Comparison of ENCODE assay signal across 8 cellular contexts in the genomic region with DNA sequence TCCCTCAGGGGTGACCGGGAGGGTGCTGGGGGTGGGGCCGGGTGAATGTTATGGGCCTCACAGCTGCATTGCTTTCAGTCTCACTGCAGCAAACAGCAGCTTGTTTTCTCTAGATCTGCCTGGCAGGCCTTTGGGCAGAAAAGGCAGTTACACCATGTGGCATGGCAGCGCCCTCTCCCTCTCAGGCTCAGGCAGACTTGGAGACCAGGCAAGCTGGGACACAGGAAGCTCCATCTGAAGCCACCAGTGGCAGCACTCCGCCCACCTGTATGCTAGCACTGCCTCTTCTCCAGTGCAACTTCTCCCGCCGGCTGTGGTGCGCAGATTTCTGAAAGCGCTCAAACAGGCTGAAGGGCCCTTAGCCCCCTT.
DNase-seq lines count a peak whose midpoint lies in the region; ATAC-seq and TF ChIP-seq lines count a peak whose summit lies in the region.

No MANE protein-coding gene starts in this region.

- TF ChIP-seq POLR2A in vagina (IDR thresholded peaks at IDR 0.05), result no peak

- no peaks in the 10 kb centered on the region for H3K27me3 Mint-ChIP-seq in naive B cell

- H3K4me1 ChIP-seq in vagina, result peaks cover 75% of the 10 kb centered on the region
- no peaks in the 10 kb centered on the region for H3K4me1 ChIP-seq in SJCRH30

- no peaks in the 10 kb centered on the region for H3K9me3 ChIP-seq in vagina
- H3K9me3 ChIP-seq in SJCRH30 (replicated peaks), result no peaks in the 10 kb centered on the region

- H3K4me3 ChIP-seq in epithelial cell of esophagus (ENCODE audit: low read length) (no peak overlapping the region), vagina (no peak overlapping the region), SJCRH30 (no peak overlapping the region)

- intact Hi-C loops in Right ventricle myocardium inferior (cut with DNase I) (loop anchor here (5.0 kb wide), 1 partner anchor 61 kb away; no protein-coding TSS in a partner anchor), cardiac septum (cut with DNase I) (no loop called here), vagina (cut with DNase I) (loop anchor here (10.0 kb wide), 1 partner anchor 64 kb away; the partner anchor contains the start of gene MPRIP)

- H3K36me3 ChIP-seq in vagina (no peaks in the 10 kb centered on the region), SJCRH30 (peaks cover 7% of the 10 kb centered on the region; the same call in 1 of the 2 replicates)

- peak; percentile 51 for DNase-seq in Right ventricle myocardium inferior (ENCODE audit: missing footprints)
- no peak for DNase-seq in cardiac septum (ENCODE audit: low spot score)
- peak; percentile 23 for DNase-seq in epithelial cell of esophagus (ENCODE audit: low read depth)
- no peak for DNase-seq in naive B cell
- DNase-seq in vagina (ENCODE audit: extremely low spot score in 2 of 2), result no peak
- no peak for DNase-seq in SJCRH30

- peak overlapping the region in 6 of 8 donors; percentile 41 to 83 (median 74) for H3K4me3 Mint-ChIP-seq in naive B cell

- peak; percentile 28 for TF ChIP-seq CTCF in epithelial cell of esophagus (IDR thresholded peaks at IDR 0.05; ENCODE audit: insufficient read depth, low read depth, low read length, missing control alignments)
- TF ChIP-seq CTCF in vagina (IDR thresholded peaks at IDR 0.05), result no peak

- ATAC-seq in Right ventricle myocardium inferior (no peak), naive B cell (ENCODE audit: low read depth in 2 of 2) (peak in 1 of 2 donors; percentile 20), HG02885 (IDR thresholded peaks at IDR 0.05; ENCODE audit: poor library complexity, unreplicated experiment) (no peak), HG03469 (IDR thresholded peaks at IDR 0.05; ENCODE audit: unreplicated experiment) (no peak)

- peak overlapping the region; percentile 40 to 98 (median 88) for H3K27ac Mint-ChIP-seq in naive B cell

- peaks cover 74 to 96% (median 87%) of the 10 kb centered on the region in 3 donors for H3K4me1 Mint-ChIP-seq in naive B cell

- H3K27ac ChIP-seq in vagina (peak overlapping the region; percentile 43), SJCRH30 (no peak overlapping the region)

- no peaks in the 10 kb centered on the region for H3K36me3 Mint-ChIP-seq in naive B cell

- H3K27me3 ChIP-seq in vagina (no peaks in the 10 kb centered on the region), SJCRH30 (no peaks in the 10 kb centered on the region)

- H3K9me3 Mint-ChIP-seq in naive B cell, result no peaks in the 10 kb centered on the region

Comparison
In these comparisons a context has a peak if more than half of its experiments do, and no peak if none do; other contexts are left out.
1. DNase-seq: peak in Right ventricle myocardium inferior (single experiment) and epithelial cell of esophagus (single experiment); none in cardiac septum (single experiment), naive B cell (single experiment), vagina (0 of 2) and SJCRH30 (0 of 2).